17 cellular contexts compared by ENCODE assay signal in genomic region chr1:48025076-48025475, GRCh38. TPM values are rescaled to one million over a fixed set of nuclear protein-coding genes. Genes with fewer than 3 reads are reported as not detected.
"Had no signal": no experiment of that assay in that cellular context is flagged by ENCODE, and none has a peak within 500 bp of the region (broad histone marks: within the 10 kb centered on the region; RNA-seq: fewer than 3 reads in every experiment).

No MANE protein-coding gene starts in this region.

- FAIRE-seq: colon, frontal cortex, kidney had no signal

- H3K36me3 ChIP-seq: cardiac muscle cell, heart right ventricle, stomach had no signal

- H3K27me3 ChIP-seq: cardiac muscle cell, heart right ventricle, stomach had no signal

- DNase-seq: activated CD4-positive, alpha-beta T cell treated with anti-CD3 and anti-CD28 coated beads for 4 hours; activated CD8-positive, alpha-beta T cell treated with anti-CD3 and anti-CD28 coated beads, Interleukin-2, amount 10 ng/mL, durations not matched to agents 7 days and 5 days; activated naive CD4-positive, alpha-beta T cell treated with Interleukin-2 at 50 U/mL for 16 hours; activated naive CD8-positive, alpha-beta T cell treated with anti-CD3 and anti-CD28 coated beads, Interleukin-2, amount 50 U/mL, for 24 hours; effector CD4-positive, alpha-beta T cell; heart right ventricle; kidney; retina; stimulated activated CD4-positive, alpha-beta T cell treated with anti-CD3 and anti-CD28 coated beads, Interleukin-4, amount 100 ng/mL, for 4 hours; stomach; T1000 had no signal

- H3K4me3 ChIP-seq: cardiac muscle cell, heart right ventricle, stomach had no signal

- H3K4me1 ChIP-seq: parathyroid adenoma, stomach had no signal

- ATAC-seq: activated CD8-positive, alpha-beta T cell treated with anti-CD3 and anti-CD28 coated beads, Interleukin-2, amount 10 ng/mL, durations not matched to agents 7 days and 5 days; activated naive CD8-positive, alpha-beta T cell treated with anti-CD3 and anti-CD28 coated beads, Interleukin-2, amount 50 U/mL, for 24 hours; heart right ventricle had no signal

- H3K9me3 ChIP-seq: heart right ventricle, stomach had no signal

- H3K27ac ChIP-seq: cardiac muscle cell, heart right ventricle, parathyroid adenoma, stomach had no signal

RNA-seq across cellular contexts. Expression of gene TRABD2B, which starts 27.9 kb away (rescaled TPM):
- total RNA-seq: activated CD8-positive, alpha-beta T cell treated with anti-CD3 and anti-CD28 coated beads, Interleukin-2, amount 10 ng/mL, durations not matched to agents 7 days and 5 days; activated T-helper 1 cell treated with anti-CD3 and anti-CD28 coated beads, Interleukin-12 subunit alpha, Interleukin-12 subunit beta, Interleukin-2, Interleukin-4 antibody, amounts not matched to agents 30 ng/mL and 10 ng/mL and 1 ng/mL, durations not matched to agents 14 hours and 24 hours and 36 hours; myocyte had no signal
